2 cellular contexts compared by ENCODE assay signal in genomic region chr2:24514820-24515219, GRCh38.
TF ChIP-seq lines count a peak whose summit lies in the region.

No MANE protein-coding gene starts in this region.

TF ChIP-seq in liver, 16 proteins besides CTCF, POLR2A, EP300 and RAD21:
- TF ChIP-seq EGR1 (IDR thresholded peaks at IDR 0.05; ENCODE audit: low read depth in 2 of 2) (no peak), HNF4A (conservative IDR thresholded peaks at IDR 0.05) (peak; percentile 54 to 68), FOXA2 (IDR thresholded peaks at IDR 0.05) (no peak)
TF ChIP-seq in liver: peak in this region for 1.

TF ChIP-seq in HepG2, 621 proteins besides CTCF, POLR2A, EP300 and RAD21:
- no peak for TF ChIP-seq ZNF33A (CRISPR knock-in tag; IDR thresholded peaks at IDR 0.05; ENCODE audit: borderline replicate concordance)
- TF ChIP-seq ZNF280D (CRISPR knock-in tag; IDR thresholded peaks at IDR 0.05): no peak
- no peak for TF ChIP-seq ZNF557 (CRISPR knock-in tag; IDR thresholded peaks at IDR 0.05)
- no peak for TF ChIP-seq MXD1 (CRISPR knock-in tag; IDR thresholded peaks at IDR 0.05)
- no peak for TF ChIP-seq TOPORS (CRISPR knock-in tag; IDR thresholded peaks at IDR 0.05)
